In the genomic region with DNA sequence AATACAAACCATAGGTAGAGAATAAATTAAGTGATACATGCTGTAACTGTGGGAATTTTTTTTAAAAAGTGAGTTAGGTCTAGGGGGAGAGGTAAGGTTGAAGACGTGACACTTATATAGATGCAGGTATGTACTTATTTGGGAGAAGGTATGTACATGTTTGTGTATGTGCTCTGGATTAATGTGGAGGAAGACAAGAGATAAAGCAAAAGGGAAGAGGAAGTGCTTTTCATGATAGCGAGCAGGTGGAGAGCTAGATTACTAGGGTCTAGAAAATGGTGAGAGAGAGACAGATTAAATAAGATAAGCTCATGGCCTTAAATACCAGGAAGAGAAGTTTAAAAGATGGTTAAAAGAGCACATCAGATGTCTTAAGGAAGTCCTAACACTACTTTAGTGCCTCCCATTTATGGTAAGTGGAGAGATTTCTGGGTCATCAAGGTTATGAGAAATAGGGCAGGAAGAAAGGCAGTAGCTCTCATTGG, we compare ENCODE assay signal across 1 cellular context.
A peak's percentile ranks its signal among the peaks of the same experiment; 100 is the strongest.
TF ChIP-seq lines count a peak whose summit lies in the region.

No MANE protein-coding gene starts in this region.

TF ChIP-seq in K562, 482 proteins besides CTCF, POLR2A, EP300 and RAD21 (continued from another document and continues in another):
- TF ChIP-seq, protein P1, sequence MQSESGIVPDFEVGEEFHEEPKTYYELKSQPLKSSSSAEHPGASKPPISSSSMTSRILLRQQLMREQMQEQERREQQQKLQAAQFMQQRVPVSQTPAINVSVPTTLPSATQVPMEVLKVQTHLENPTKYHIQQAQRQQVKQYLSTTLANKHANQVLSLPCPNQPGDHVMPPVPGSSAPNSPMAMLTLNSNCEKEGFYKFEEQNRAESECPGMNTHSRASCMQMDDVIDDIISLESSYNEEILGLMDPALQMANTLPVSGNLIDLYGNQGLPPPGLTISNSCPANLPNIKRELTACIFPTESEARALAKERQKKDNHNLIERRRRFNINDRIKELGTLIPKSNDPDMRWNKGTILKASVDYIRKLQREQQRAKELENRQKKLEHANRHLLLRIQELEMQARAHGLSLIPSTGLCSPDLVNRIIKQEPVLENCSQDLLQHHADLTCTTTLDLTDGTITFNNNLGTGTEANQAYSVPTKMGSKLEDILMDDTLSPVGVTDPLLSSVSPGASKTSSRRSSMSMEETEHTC (IDR thresholded peaks at IDR 0.05): no peak
- TF ChIP-seq, protein P2, sequence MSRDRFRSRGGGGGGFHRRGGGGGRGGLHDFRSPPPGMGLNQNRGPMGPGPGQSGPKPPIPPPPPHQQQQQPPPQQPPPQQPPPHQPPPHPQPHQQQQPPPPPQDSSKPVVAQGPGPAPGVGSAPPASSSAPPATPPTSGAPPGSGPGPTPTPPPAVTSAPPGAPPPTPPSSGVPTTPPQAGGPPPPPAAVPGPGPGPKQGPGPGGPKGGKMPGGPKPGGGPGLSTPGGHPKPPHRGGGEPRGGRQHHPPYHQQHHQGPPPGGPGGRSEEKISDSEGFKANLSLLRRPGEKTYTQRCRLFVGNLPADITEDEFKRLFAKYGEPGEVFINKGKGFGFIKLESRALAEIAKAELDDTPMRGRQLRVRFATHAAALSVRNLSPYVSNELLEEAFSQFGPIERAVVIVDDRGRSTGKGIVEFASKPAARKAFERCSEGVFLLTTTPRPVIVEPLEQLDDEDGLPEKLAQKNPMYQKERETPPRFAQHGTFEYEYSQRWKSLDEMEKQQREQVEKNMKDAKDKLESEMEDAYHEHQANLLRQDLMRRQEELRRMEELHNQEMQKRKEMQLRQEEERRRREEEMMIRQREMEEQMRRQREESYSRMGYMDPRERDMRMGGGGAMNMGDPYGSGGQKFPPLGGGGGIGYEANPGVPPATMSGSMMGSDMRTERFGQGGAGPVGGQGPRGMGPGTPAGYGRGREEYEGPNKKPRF (IDR thresholded peaks at IDR 0.05; ENCODE audit: low read depth, low read length): no peak
- TF ChIP-seq, protein P3, sequence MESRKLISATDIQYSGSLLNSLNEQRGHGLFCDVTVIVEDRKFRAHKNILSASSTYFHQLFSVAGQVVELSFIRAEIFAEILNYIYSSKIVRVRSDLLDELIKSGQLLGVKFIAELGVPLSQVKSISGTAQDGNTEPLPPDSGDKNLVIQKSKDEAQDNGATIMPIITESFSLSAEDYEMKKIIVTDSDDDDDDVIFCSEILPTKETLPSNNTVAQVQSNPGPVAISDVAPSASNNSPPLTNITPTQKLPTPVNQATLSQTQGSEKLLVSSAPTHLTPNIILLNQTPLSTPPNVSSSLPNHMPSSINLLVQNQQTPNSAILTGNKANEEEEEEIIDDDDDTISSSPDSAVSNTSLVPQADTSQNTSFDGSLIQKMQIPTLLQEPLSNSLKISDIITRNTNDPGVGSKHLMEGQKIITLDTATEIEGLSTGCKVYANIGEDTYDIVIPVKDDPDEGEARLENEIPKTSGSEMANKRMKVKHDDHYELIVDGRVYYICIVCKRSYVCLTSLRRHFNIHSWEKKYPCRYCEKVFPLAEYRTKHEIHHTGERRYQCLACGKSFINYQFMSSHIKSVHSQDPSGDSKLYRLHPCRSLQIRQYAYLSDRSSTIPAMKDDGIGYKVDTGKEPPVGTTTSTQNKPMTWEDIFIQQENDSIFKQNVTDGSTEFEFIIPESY (CRISPR knock-in tag; IDR thresholded peaks at IDR 0.05): no peak
- TF ChIP-seq SMARCE1 (IDR thresholded peaks at IDR 0.05): peak; percentile 99
- no peak for TF ChIP-seq SETDB1 (IDR thresholded peaks at IDR 0.05; ENCODE audit: low read length)
- TF ChIP-seq, protein P4, sequence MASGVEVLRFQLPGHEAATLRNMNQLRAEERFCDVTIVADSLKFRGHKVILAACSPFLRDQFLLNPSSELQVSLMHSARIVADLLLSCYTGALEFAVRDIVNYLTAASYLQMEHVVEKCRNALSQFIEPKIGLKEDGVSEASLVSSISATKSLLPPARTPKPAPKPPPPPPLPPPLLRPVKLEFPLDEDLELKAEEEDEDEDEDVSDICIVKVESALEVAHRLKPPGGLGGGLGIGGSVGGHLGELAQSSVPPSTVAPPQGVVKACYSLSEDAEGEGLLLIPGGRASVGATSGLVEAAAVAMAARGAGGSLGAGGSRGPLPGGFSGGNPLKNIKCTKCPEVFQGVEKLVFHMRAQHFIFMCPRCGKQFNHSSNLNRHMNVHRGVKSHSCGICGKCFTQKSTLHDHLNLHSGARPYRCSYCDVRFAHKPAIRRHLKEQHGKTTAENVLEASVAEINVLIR (CRISPR knock-in tag; IDR thresholded peaks at IDR 0.05): no peak
- peak; percentile 54 for TF ChIP-seq NEUROD1 (IDR thresholded peaks at IDR 0.05; ENCODE audit: borderline replicate concordance, low read depth, low read length, partially characterized antibody)
- no peak for TF ChIP-seq NFATC3 (IDR thresholded peaks at IDR 0.05)
- no peak for TF ChIP-seq HDGF (IDR thresholded peaks at IDR 0.05)
- TF ChIP-seq, protein P5, sequence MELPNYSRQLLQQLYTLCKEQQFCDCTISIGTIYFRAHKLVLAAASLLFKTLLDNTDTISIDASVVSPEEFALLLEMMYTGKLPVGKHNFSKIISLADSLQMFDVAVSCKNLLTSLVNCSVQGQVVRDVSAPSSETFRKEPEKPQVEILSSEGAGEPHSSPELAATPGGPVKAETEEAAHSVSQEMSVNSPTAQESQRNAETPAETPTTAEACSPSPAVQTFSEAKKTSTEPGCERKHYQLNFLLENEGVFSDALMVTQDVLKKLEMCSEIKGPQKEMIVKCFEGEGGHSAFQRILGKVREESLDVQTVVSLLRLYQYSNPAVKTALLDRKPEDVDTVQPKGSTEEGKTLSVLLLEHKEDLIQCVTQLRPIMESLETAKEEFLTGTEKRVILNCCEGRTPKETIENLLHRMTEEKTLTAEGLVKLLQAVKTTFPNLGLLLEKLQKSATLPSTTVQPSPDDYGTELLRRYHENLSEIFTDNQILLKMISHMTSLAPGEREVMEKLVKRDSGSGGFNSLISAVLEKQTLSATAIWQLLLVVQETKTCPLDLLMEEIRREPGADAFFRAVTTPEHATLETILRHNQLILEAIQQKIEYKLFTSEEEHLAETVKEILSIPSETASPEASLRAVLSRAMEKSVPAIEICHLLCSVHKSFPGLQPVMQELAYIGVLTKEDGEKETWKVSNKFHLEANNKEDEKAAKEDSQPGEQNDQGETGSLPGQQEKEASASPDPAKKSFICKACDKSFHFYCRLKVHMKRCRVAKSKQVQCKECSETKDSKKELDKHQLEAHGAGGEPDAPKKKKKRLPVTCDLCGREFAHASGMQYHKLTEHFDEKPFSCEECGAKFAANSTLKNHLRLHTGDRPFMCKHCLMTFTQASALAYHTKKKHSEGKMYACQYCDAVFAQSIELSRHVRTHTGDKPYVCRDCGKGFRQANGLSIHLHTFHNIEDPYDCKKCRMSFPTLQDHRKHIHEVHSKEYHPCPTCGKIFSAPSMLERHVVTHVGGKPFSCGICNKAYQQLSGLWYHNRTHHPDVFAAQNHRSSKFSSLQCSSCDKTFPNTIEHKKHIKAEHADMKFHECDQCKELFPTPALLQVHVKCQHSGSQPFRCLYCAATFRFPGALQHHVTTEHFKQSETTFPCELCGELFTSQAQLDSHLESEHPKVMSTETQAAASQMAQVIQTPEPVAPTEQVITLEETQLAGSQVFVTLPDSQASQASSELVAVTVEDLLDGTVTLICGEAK (IDR thresholded peaks at IDR 0.05): peak; percentile 58
- TF ChIP-seq, protein P5 (CRISPR knock-in tag; IDR thresholded peaks at IDR 0.05): no peak
- no peak for TF ChIP-seq SAP30 (IDR thresholded peaks at IDR 0.05; ENCODE audit: borderline replicate concordance, insufficient read depth, low read depth, low read length, poor library complexity, severe bottlenecking)
- TF ChIP-seq KLF6 (CRISPR knock-in tag; IDR thresholded peaks at IDR 0.05; ENCODE audit: borderline replicate concordance): no peak
- no peak for TF ChIP-seq GTF2A2 (tag; IDR thresholded peaks at IDR 0.05)
- TF ChIP-seq ZFPM2 (CRISPR knock-in tag; IDR thresholded peaks at IDR 0.05): no peak
- TF ChIP-seq, protein P6, sequence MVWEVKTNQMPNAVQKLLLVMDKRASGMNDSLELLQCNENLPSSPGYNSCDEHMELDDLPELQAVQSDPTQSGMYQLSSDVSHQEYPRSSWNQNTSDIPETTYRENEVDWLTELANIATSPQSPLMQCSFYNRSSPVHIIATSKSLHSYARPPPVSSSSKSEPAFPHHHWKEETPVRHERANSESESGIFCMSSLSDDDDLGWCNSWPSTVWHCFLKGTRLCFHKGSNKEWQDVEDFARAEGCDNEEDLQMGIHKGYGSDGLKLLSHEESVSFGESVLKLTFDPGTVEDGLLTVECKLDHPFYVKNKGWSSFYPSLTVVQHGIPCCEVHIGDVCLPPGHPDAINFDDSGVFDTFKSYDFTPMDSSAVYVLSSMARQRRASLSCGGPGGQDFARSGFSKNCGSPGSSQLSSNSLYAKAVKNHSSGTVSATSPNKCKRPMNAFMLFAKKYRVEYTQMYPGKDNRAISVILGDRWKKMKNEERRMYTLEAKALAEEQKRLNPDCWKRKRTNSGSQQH (CRISPR knock-in tag; IDR thresholded peaks at IDR 0.05): 0 out of 2 replicates have a peak, but pooled peaks have one; percentile 68
- TF ChIP-seq CAMTA2 (CRISPR knock-in tag; conservative IDR thresholded peaks at IDR 0.05): no peak
- TF ChIP-seq, protein P7, sequence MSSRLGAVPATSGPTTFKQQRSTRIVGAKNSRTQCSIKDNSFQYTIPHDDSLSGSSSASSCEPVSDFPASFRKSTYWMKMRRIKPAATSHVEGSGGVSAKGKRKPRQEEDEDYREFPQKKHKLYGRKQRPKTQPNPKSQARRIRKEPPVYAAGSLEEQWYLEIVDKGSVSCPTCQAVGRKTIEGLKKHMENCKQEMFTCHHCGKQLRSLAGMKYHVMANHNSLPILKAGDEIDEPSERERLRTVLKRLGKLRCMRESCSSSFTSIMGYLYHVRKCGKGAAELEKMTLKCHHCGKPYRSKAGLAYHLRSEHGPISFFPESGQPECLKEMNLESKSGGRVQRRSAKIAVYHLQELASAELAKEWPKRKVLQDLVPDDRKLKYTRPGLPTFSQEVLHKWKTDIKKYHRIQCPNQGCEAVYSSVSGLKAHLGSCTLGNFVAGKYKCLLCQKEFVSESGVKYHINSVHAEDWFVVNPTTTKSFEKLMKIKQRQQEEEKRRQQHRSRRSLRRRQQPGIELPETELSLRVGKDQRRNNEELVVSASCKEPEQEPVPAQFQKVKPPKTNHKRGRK (tag; IDR thresholded peaks at IDR 0.05): no peak
- TF ChIP-seq PHTF2 (CRISPR knock-in tag; IDR thresholded peaks at IDR 0.05): no peak
- no peak for TF ChIP-seq RBM22 (IDR thresholded peaks at IDR 0.05; ENCODE audit: low read depth, low read length, poor library complexity, severe bottlenecking)
- TF ChIP-seq, protein P8, sequence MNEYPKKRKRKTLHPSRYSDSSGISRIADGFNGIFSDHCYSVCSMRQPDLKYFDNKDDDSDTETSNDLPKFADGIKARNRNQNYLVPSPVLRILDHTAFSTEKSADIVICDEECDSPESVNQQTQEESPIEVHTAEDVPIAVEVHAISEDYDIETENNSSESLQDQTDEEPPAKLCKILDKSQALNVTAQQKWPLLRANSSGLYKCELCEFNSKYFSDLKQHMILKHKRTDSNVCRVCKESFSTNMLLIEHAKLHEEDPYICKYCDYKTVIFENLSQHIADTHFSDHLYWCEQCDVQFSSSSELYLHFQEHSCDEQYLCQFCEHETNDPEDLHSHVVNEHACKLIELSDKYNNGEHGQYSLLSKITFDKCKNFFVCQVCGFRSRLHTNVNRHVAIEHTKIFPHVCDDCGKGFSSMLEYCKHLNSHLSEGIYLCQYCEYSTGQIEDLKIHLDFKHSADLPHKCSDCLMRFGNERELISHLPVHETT (CRISPR knock-in tag; conservative IDR thresholded peaks at IDR 0.05 in 1 of 2, IDR thresholded peaks at IDR 0.05 in 1 of 2): no peak
- TF ChIP-seq ZKSCAN8 (CRISPR knock-in tag; IDR thresholded peaks at IDR 0.05): no peak
- TF ChIP-seq, protein P9, sequence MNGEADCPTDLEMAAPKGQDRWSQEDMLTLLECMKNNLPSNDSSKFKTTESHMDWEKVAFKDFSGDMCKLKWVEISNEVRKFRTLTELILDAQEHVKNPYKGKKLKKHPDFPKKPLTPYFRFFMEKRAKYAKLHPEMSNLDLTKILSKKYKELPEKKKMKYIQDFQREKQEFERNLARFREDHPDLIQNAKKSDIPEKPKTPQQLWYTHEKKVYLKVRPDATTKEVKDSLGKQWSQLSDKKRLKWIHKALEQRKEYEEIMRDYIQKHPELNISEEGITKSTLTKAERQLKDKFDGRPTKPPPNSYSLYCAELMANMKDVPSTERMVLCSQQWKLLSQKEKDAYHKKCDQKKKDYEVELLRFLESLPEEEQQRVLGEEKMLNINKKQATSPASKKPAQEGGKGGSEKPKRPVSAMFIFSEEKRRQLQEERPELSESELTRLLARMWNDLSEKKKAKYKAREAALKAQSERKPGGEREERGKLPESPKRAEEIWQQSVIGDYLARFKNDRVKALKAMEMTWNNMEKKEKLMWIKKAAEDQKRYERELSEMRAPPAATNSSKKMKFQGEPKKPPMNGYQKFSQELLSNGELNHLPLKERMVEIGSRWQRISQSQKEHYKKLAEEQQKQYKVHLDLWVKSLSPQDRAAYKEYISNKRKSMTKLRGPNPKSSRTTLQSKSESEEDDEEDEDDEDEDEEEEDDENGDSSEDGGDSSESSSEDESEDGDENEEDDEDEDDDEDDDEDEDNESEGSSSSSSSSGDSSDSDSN (IDR thresholded peaks at IDR 0.05; ENCODE audit: borderline replicate concordance in 1 of 2, low read depth in 2 of 2, low read length in 2 of 2): no peak
- TF ChIP-seq JUN (IDR thresholded peaks at IDR 0.05; ENCODE audit: borderline replicate concordance, low read depth, low read length): no peak
- no peak for TF ChIP-seq JUN (CRISPR knock-in tag; IDR thresholded peaks at IDR 0.05; ENCODE audit: borderline replicate concordance)
- no peak for TF ChIP-seq ZBED1 (IDR thresholded peaks at IDR 0.05)
- TF ChIP-seq FUS (optimal IDR thresholded peaks at IDR 0.05; ENCODE audit: low read depth, low read length): no peak
